ENCODE assay signal across 9 cellular contexts in the genomic region with DNA sequence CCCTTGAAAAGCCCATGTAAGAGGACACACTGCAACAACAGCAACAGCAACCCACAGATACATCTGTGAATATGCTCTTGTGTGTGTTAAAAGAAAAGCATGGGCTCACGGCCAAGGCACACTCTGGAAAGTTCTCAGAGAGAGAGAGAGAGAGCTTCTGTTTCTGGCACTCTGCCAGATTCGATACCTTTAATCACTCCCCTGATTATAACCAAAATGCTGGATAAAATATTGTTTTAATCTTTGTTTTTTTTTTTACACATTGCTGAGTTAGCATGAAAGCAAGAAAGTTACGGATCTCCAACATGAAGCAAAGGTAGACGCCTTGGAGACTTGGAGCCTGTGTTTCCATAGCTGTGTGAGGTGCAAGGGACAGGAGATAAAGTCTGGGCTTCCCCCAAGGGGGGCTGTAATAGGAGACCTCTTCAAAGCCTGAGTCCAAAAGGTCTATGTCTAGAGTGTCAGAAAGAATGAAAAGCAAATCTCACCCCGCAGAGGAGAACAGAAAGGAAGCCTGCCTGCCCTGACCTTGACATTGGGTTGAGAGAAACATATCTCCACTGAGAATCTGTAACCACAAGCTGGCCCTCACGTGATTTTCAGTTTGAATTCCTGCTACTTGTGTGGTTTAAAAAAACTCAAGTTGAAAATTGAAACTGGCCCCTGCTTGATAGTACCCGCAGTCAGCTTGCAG. TPM values are rescaled to one million over a fixed set of nuclear protein-coding genes. Genes with fewer than 3 reads are reported as not detected.
DNase-seq lines count a peak whose midpoint lies in the region; FAIRE-seq and TF ChIP-seq lines count a peak whose summit lies in the region.
"Had no signal": no experiment of that assay in that cellular context is flagged by ENCODE, and none has a peak within 500 bp of the region (broad histone marks: within the 10 kb centered on the region; RNA-seq: fewer than 3 reads in every experiment).

No MANE protein-coding gene starts in this region.

- peak; percentile 50 for DNase-seq in NK-92 treated with Interleukin-12 subunit alpha and Interleukin-12 subunit beta, amount 100 ng/mL, for 24 hours (lab: John Stamatoyannopoulos, UW)
- DNase-seq in NK-92 (lab: John Stamatoyannopoulos, UW; ENCODE audit: unreplicated experiment) (no peak), M059J (ENCODE audit: low read depth) (peak; percentile 86), choroid plexus epithelial cell (ENCODE audit: low read depth) (peak; percentile 87), testis (peak; percentile 74), CD14-positive monocyte (ENCODE audit: low spot score) (no peak), frontal cortex (ENCODE audit: low spot score in 2 of 2) (no peak)
- DNase-seq in stimulated activated CD4-positive, alpha-beta T cell treated with anti-CD3 and anti-CD28 coated beads, Interleukin-1b, Interleukin-23, amount 100 ng/mL, for 48 hours = no peak

- intact Hi-C loops in testis (cut with DNase I; ENCODE audit: low total_unique reads) (no loop called here), CD14-positive monocyte (cut with micrococcal nuclease) (no loop called here)

- no peak for TF ChIP-seq CTCF in choroid plexus epithelial cell (conservative IDR thresholded peaks at IDR 0.05; ENCODE audit: low read depth, low read length)
- no peak for TF ChIP-seq CTCF in testis (IDR thresholded peaks at IDR 0.05)
- no peak for TF ChIP-seq CTCF in CD14-positive monocyte (IDR thresholded peaks at IDR 0.05)

- TF ChIP-seq POLR2A in testis (IDR thresholded peaks at IDR 0.05) = no peak

- H3K27ac ChIP-seq in testis = peak overlapping the region; percentile 17 to 50

- whole genome bisulfite sequencing in testis, 2 donors = 27 to 33% methylated on average over 7 of the region's 7 CpGs

- peak overlapping the region in 2 of 7 donors; percentile 15 to 30 for H3K27ac Mint-ChIP-seq in CD14-positive monocyte

- H3K4me3 Mint-ChIP-seq in CD14-positive monocyte = peak overlapping the region in 1 of 2 donors; percentile 72

- peaks cover 0 to 7% (median 6%) of the 10 kb centered on the region in 7 donors for H3K9me3 Mint-ChIP-seq in CD14-positive monocyte

- peaks cover 0 to 8% (median 1%) of the 10 kb centered on the region in 3 donors for H3K27me3 Mint-ChIP-seq in CD14-positive monocyte (ENCODE audit: low read depth in 3 of 3)

- H3K36me3 Mint-ChIP-seq in CD14-positive monocyte = no peaks in the 10 kb centered on the region

- H3K36me3 ChIP-seq in testis (ENCODE audit: low read depth, missing control alignments) = no peaks in the 10 kb centered on the region

- FAIRE-seq in frontal cortex (lab: Jason Lieb, UNC) = no peak

- H3K9me3 ChIP-seq in testis = no peaks in the 10 kb centered on the region

- no peaks in the 10 kb centered on the region for H3K27me3 ChIP-seq in testis

- peaks cover 27% of the 10 kb centered on the region for H3K4me1 Mint-ChIP-seq in CD14-positive monocyte

- peaks cover 21% of the 10 kb centered on the region for H3K4me1 ChIP-seq in testis

- H3K4me3 ChIP-seq in choroid plexus epithelial cell (ENCODE audit: low read depth, low read length) = no peak overlapping the region
- no peak overlapping the region for H3K4me3 ChIP-seq in testis

RNA-seq across cellular contexts. Expression of gene MPPED1, which starts 33.7 kb away (rescaled TPM):
- total RNA-seq in M059J (2014; rRNA removed; shearing (Covaris generic)) = 0.05 TPM in 1 of 2 replicates, not detected in the other
- total RNA-seq in testis (1 to 10 TPM; 4.1 to 5.9 TPM), frontal cortex (526 TPM)
- polyA plus RNA-seq in testis (ENCODE audit: insufficient read depth, low read depth, low replicate concordance) (1.3 TPM), CD14-positive monocyte (not detected)
- total RNA-seq: Right ventricle myocardium inferior had no signal

RNA-seq across cellular contexts. Expression of gene SCUBE1, which starts 35.0 kb away (rescaled TPM):
- total RNA-seq in M059J (2014; rRNA removed; shearing (Covaris generic)) = 11.5 and 17.4 TPM in 2 replicates
- 10 to 100 TPM; 23.5 to 28.9 TPM for total RNA-seq in testis
- 11.0 TPM for polyA plus RNA-seq in testis (ENCODE audit: insufficient read depth, low read depth, low replicate concordance)
- under 1 TPM; 0.20 to 0.26 TPM for polyA plus RNA-seq in CD14-positive monocyte
- 26.1 TPM for total RNA-seq in frontal cortex

Comparison
In these comparisons a context has a peak if more than half of its experiments do, and no peak if none do; other contexts are left out.
1. DNase-seq: peak in NK-92 treated with Interleukin-12 subunit alpha and Interleukin-12 subunit beta, amount 100 ng/mL, for 24 hours (single experiment), M059J (single experiment), choroid plexus epithelial cell (single experiment) and testis (single experiment); none in NK-92 (single experiment), CD14-positive monocyte (single experiment), frontal cortex (0 of 2) and stimulated activated CD4-positive, alpha-beta T cell treated with anti-CD3 and anti-CD28 coated beads, Interleukin-1b, Interleukin-23, amount 100 ng/mL, for 48 hours (single experiment).
2. RNA of gene MPPED1, which starts 33.7 kb away (total RNA-seq): 526 TPM in frontal cortex (single experiment); 4.1 to 5.9 TPM in testis and 0.05 TPM in M059J; every median in the first group is over 10 times any median in the second.